ENCODE assay signal across 8 cellular contexts in the genomic region with DNA sequence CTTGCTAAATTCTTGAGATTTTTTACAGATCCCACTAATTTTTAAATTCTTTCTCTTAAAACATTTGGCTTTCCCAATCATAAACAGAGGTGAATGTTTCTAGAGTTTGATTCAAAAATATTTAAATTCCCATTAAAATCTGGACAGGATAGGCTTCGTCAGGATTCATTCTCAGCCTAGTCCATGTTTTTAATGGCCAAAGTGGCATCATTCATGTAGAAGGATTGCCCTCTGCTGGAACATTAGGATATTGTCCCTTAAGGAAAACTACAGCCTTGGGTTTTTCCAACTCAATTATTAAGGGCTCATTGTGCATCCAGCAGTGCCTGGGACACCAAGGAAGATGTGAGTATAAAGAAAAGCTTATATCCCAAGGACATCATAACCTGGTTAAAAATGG.
DNase-seq lines count a peak whose midpoint lies in the region; ATAC-seq and TF ChIP-seq lines count a peak whose summit lies in the region.

No MANE protein-coding gene starts in this region.

- CTCF ChIA-PET in HCT116 (lab: Charles Lee), result interaction anchor here (1.0 to 1.4 kb wide), 2 partner anchors 69 to 661 kb away, joined by 4 to 6 read pairs; no protein-coding TSS in a partner anchor

- H3K4me1 Mint-ChIP-seq in mesothelial cell of epicardium, result peaks cover 9% of the 10 kb centered on the region

- no peaks in the 10 kb centered on the region; a peak in 1 of 4 replicates for H3K4me1 ChIP-seq in HCT116 (ENCODE audit: control insufficient read depth in 1 of 2, insufficient read depth in 2 of 2, low read length in 2 of 2)

- POLR2A ChIA-PET in HCT116 (lab: Charles Lee), result no interaction called here

- H3K36me3 ChIP-seq in HCT116 (ENCODE audit: control insufficient read depth in 1 of 2, insufficient read depth in 2 of 2, low read length in 2 of 2), result no peaks in the 10 kb centered on the region

- TF ChIP-seq RAD21 in HCT116 (IDR thresholded peaks at IDR 0.05; ENCODE audit: low read depth), result peak; percentile 83

- H3K4me3 ChIP-seq in AG09309 (ENCODE audit: control insufficient read depth, low read depth, low read length), result no peak overlapping the region
- H3K4me3 ChIP-seq in HCT116 (replicated peaks in 1 of 2; ENCODE audit: low read depth in 1 of 2, low read length in 2 of 2), result no peak overlapping the region
- H3K4me3 ChIP-seq in dorsolateral prefrontal cortex, result no peak overlapping the region

- no peaks in the 10 kb centered on the region for H3K9me3 Mint-ChIP-seq in mesothelial cell of epicardium

- no peak overlapping the region for H3K27ac Mint-ChIP-seq in mesothelial cell of epicardium

- RAD21 ChIA-PET in HCT116 (lab: Charles Lee; ENCODE audit: low non-redundant PET in 1 of 2, low total read pairs in 2 of 2, uncharacterized antibody in 2 of 2, unreplicated experiment in 2 of 2), result interaction anchor here in 1 of 2 experiments (0.8 kb wide), 1 partner anchor 69 kb away, joined by 3 read pairs; no protein-coding TSS in a partner anchor

- H3K4me2 ChIP-seq in HCT116 (ENCODE audit: low read length), result no peak overlapping the region

- peaks cover 2% of the 10 kb centered on the region for H3K36me3 Mint-ChIP-seq in mesothelial cell of epicardium

- ATAC-seq in HCT116 (peak; percentile 85), HG03565 (IDR thresholded peaks at IDR 0.05; ENCODE audit: unreplicated experiment) (no peak)

- no peak overlapping the region for H3K4me3 Mint-ChIP-seq in mesothelial cell of epicardium

- TF ChIP-seq POLR2A in HCT116 (IDR thresholded peaks at IDR 0.05; ENCODE audit: borderline replicate concordance, extremely low read depth, insufficient read depth, insufficient read length), result no peak

- no peaks in the 10 kb centered on the region for H3K9me2 ChIP-seq in HCT116 (ENCODE audit: insufficient read depth)

- no peaks in the 10 kb centered on the region for H3K9me3 ChIP-seq in HCT116 (ENCODE audit: control insufficient read depth in 1 of 2, insufficient read depth in 1 of 2, low read depth in 1 of 2, low read length in 2 of 2)

- H3K27me3 ChIP-seq in HCT116 (ENCODE audit: insufficient read depth, low read length) (no peaks in the 10 kb centered on the region), dorsolateral prefrontal cortex (no peaks in the 10 kb centered on the region)

- no peak overlapping the region for H3K9ac ChIP-seq in HCT116 (ENCODE audit: low read length)

- intact Hi-C loops in HCT116 (cut with micrococcal nuclease), result loop anchor here (1.0 to 10.0 kb wide), 5 partner anchors 69 to 732 kb away; no protein-coding TSS in a partner anchor
- intact Hi-C loops in dorsolateral prefrontal cortex (cut with DNase I), result loop anchor here (5.0 to 10.0 kb wide), 5 partner anchors 65 to 660 kb away; a partner anchor contains a TSS

- H3K79me2 ChIP-seq in HCT116 (ENCODE audit: insufficient read depth, low read length), result no peaks in the 10 kb centered on the region

- BruUV-seq in HCT116 (replicated peaks; lab: Mats Ljungman, UMichigan), result no TSS peak

- no peaks in the 10 kb centered on the region for H4K20me1 ChIP-seq in HCT116 (ENCODE audit: insufficient read depth)

- no peaks in the 10 kb centered on the region for H3K27me3 Mint-ChIP-seq in mesothelial cell of epicardium (ENCODE audit: low read depth)

- DNase-seq in AG09309 (ENCODE audit: low read depth) (peak; percentile 46), HCT116 (ENCODE audit: low read depth, low spot score) (peak; percentile 44), NCI-H748 (lab: John Stamatoyannopoulos, UW; ENCODE audit: unreplicated experiment) (peak; percentile 51), dorsolateral prefrontal cortex (no peak), mesothelial cell of epicardium (ENCODE audit: low spot score in 2 of 2, unreplicated experiment in 2 of 2) (no peak), T1000 (lab: John Stamatoyannopoulos, UW) (no peak), UCSD-AML1 (lab: John Stamatoyannopoulos, UW; ENCODE audit: unreplicated experiment) (no peak)

- no peak overlapping the region for H2AFZ ChIP-seq in HCT116 (ENCODE audit: low read depth, low read length, poor library complexity, severe bottlenecking)

- TF ChIP-seq CTCF in AG09309 (IDR thresholded peaks at IDR 0.05; ENCODE audit: control insufficient read depth, insufficient read depth, low read depth, low read length, missing control alignments) (peak; percentile 65), HCT116 (IDR thresholded peaks at IDR 0.05 in 2 of 3, conservative IDR thresholded peaks at IDR 0.05 in 1 of 3; ENCODE audit: borderline replicate concordance in 1 of 3, insufficient read depth in 1 of 3, low read depth in 2 of 3, low read length in 2 of 3) (peak; percentile 56 to 71 (median 67)), dorsolateral prefrontal cortex (IDR thresholded peaks at IDR 0.05 in 54 of 56, conservative IDR thresholded peaks at IDR 0.05 in 2 of 56; ENCODE audit: low read depth in 1 of 56, partially characterized antibody in 56 of 56) (peak; percentile 57 to 89 (median 77)), mesothelial cell of epicardium (IDR thresholded peaks at IDR 0.05; ENCODE audit: unreplicated experiment) (peak; percentile 70)

- H3K27ac ChIP-seq in HCT116 (ENCODE audit: low read depth, low read length) (no peak overlapping the region), dorsolateral prefrontal cortex (no peak overlapping the region)

TF ChIP-seq in HCT116, 20 proteins besides CTCF, POLR2A, EP300 and RAD21:
- TF ChIP-seq ELF1 (IDR thresholded peaks at IDR 0.05; ENCODE audit: borderline replicate concordance, low read depth) (no peak), ZNF274 (IDR thresholded peaks at IDR 0.05; ENCODE audit: low read depth, low read length) (no peak), JUND (IDR thresholded peaks at IDR 0.05) (no peak), CBX3 (IDR thresholded peaks at IDR 0.05; ENCODE audit: low read depth) (0 out of 2 replicates have a peak, but pooled peaks have one; percentile 16), YY1 (IDR thresholded peaks at IDR 0.05; ENCODE audit: extremely low read depth, insufficient replicate concordance, low read depth, low read length) (no peak), EZH2 (IDR thresholded peaks at IDR 0.05) (no peak), EGR1 (IDR thresholded peaks at IDR 0.05; ENCODE audit: low read depth) (no peak)
TF ChIP-seq in HCT116: peak in this region for 1.

Comparison
In these comparisons a context has a peak if more than half of its experiments do, and no peak if none do; other contexts are left out.
1. DNase-seq: peak in AG09309 (single experiment), HCT116 (single experiment) and NCI-H748 (single experiment); none in dorsolateral prefrontal cortex (0 of 10), mesothelial cell of epicardium (0 of 2), T1000 (single experiment) and UCSD-AML1 (single experiment).
2. Peak in every context shown above with its lines, with median percentiles within 50 percentile points of each other: CTCF ChIP-seq.